15 cellular contexts compared by ENCODE assay signal in the genomic region with DNA sequence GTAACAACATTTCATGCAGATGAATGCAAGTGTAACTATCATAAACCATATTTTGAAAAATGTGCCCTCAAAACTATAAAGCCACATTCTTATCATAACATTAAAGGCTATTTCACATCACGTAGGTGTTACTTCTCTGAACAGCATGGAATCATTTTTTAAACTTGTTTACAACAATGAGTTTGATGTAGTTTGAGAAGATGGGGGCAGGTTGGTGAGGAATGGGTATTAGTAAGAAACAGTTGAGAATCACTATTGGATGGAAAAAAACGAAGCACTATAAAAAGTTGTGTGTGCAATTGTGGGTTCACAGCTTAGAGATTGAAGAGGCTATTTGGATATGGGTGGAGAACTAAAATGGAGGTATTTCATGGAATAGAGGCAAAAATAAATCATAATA.
DNase-seq lines count a peak whose midpoint lies in the region; ATAC-seq and TF ChIP-seq lines count a peak whose summit lies in the region.
"Had no signal": no experiment of that assay in that cellular context is flagged by ENCODE, and none has a peak within 500 bp of the region (broad histone marks: within the 10 kb centered on the region; RNA-seq: fewer than 3 reads in every experiment).

No MANE protein-coding gene starts in this region.

- peak overlapping the region; percentile 88 for H3K27ac Mint-ChIP-seq in activated CD8-positive, alpha-beta T cell treated with anti-CD3 and anti-CD28 coated beads for 36 hours
- no peak overlapping the region for H3K27ac Mint-ChIP-seq in activated CD8-positive, alpha-beta T cell treated with anti-CD3 and anti-CD28 coated beads, Interleukin-2, amount 10 ng/mL, durations not matched to agents 7 days and 5 days
- peak overlapping the region in 6 of 7 donors; percentile 4 to 92 (median 42) for H3K27ac Mint-ChIP-seq in CD4-positive, alpha-beta memory T cell
- peak overlapping the region; percentile 86 for H3K27ac Mint-ChIP-seq in activated naive CD8-positive, alpha-beta T cell treated with anti-CD3 and anti-CD28 coated beads, Interleukin-2, amount 50 U/mL, for 24 hours

- H3K9ac ChIP-seq in OCI-LY3 (ENCODE audit: low read length) = 0 out of 2 replicates have a peak overlapping the region, but pooled peaks have one; percentile 2

- no peaks in the 10 kb centered on the region for H3K9me3 ChIP-seq in CD4-positive, alpha-beta memory T cell (ENCODE audit: control insufficient read depth in 1 of 2, low read length in 2 of 2)
- no peaks in the 10 kb centered on the region for H3K9me3 ChIP-seq in OCI-LY3 (ENCODE audit: insufficient read depth, low read length)

- peak overlapping the region; percentile 64 for H3K4me2 ChIP-seq in OCI-LY3 (ENCODE audit: low read length)

- H2AFZ ChIP-seq in OCI-LY3 (ENCODE audit: low read depth, low read length) = no peak overlapping the region

- peaks cover 24% of the 10 kb centered on the region for H3K36me3 Mint-ChIP-seq in activated CD8-positive, alpha-beta T cell treated with anti-CD3 and anti-CD28 coated beads for 36 hours (ENCODE audit: low read depth)
- H3K36me3 Mint-ChIP-seq in activated CD8-positive, alpha-beta T cell treated with anti-CD3 and anti-CD28 coated beads, Interleukin-2, amount 10 ng/mL, durations not matched to agents 7 days and 5 days (ENCODE audit: low read depth) = peaks cover 32% of the 10 kb centered on the region
- H3K36me3 Mint-ChIP-seq in CD4-positive, alpha-beta memory T cell = peaks cover 42 to 45% of the 10 kb centered on the region in 2 donors
- peaks cover 23% of the 10 kb centered on the region for H3K36me3 Mint-ChIP-seq in activated naive CD8-positive, alpha-beta T cell treated with anti-CD3 and anti-CD28 coated beads, Interleukin-2, amount 50 U/mL, for 24 hours (ENCODE audit: low read depth)

- ATAC-seq in activated CD8-positive, alpha-beta T cell treated with anti-CD3 and anti-CD28 coated beads for 36 hours = peak; percentile 67
- ATAC-seq in activated CD8-positive, alpha-beta T cell treated with anti-CD3 and anti-CD28 coated beads, Interleukin-2, amount 10 ng/mL, durations not matched to agents 7 days and 5 days = no peak
- ATAC-seq in activated naive CD8-positive, alpha-beta T cell treated with anti-CD3 and anti-CD28 coated beads, Interleukin-2, amount 50 U/mL, for 24 hours = peak; percentile 23
- no peak for ATAC-seq in HG03175 (IDR thresholded peaks at IDR 0.05; ENCODE audit: unreplicated experiment)

- H3K4me1 Mint-ChIP-seq in activated CD8-positive, alpha-beta T cell treated with anti-CD3 and anti-CD28 coated beads for 36 hours (ENCODE audit: low read depth) = peaks cover 60% of the 10 kb centered on the region
- no peaks in the 10 kb centered on the region for H3K4me1 Mint-ChIP-seq in activated CD8-positive, alpha-beta T cell treated with anti-CD3 and anti-CD28 coated beads, Interleukin-2, amount 10 ng/mL, durations not matched to agents 7 days and 5 days (ENCODE audit: low read depth)
- peaks cover 7 to 31% (median 28%) of the 10 kb centered on the region in 4 donors for H3K4me1 Mint-ChIP-seq in CD4-positive, alpha-beta memory T cell
- peaks cover 55% of the 10 kb centered on the region for H3K4me1 Mint-ChIP-seq in activated naive CD8-positive, alpha-beta T cell treated with anti-CD3 and anti-CD28 coated beads, Interleukin-2, amount 50 U/mL, for 24 hours

- intact Hi-C loops in activated CD8-positive, alpha-beta T cell treated with anti-CD3 and anti-CD28 coated beads for 36 hours (cut with micrococcal nuclease) = no loop called here
- intact Hi-C loops in CD4-positive, alpha-beta memory T cell (cut with micrococcal nuclease) = no loop called here

- no peaks in the 10 kb centered on the region for H3K27me3 Mint-ChIP-seq in activated CD8-positive, alpha-beta T cell treated with anti-CD3 and anti-CD28 coated beads for 36 hours
- H3K27me3 Mint-ChIP-seq in activated CD8-positive, alpha-beta T cell treated with anti-CD3 and anti-CD28 coated beads, Interleukin-2, amount 10 ng/mL, durations not matched to agents 7 days and 5 days (ENCODE audit: low read depth) = no peaks in the 10 kb centered on the region
- H3K27me3 Mint-ChIP-seq in CD4-positive, alpha-beta memory T cell = no peaks in the 10 kb centered on the region
- no peaks in the 10 kb centered on the region for H3K27me3 Mint-ChIP-seq in activated naive CD8-positive, alpha-beta T cell treated with anti-CD3 and anti-CD28 coated beads, Interleukin-2, amount 50 U/mL, for 24 hours

- POLR2A ChIA-PET in activated CD8-positive, alpha-beta T cell treated with anti-CD3 and anti-CD28 coated beads for 36 hours (lab: Charles Lee) = no interaction called here
- POLR2A ChIA-PET in activated CD8-positive, alpha-beta T cell treated with anti-CD3 and anti-CD28 coated beads, Interleukin-2, amount 10 ng/mL, durations not matched to agents 7 days and 5 days (lab: Charles Lee) = no interaction called here
- POLR2A ChIA-PET in CD4-positive, alpha-beta memory T cell (lab: Charles Lee; ENCODE audit: partially characterized antibody) = interaction anchor here (0.9 kb wide), 1 partner anchor 18 kb away, joined by 3 read pairs; no protein-coding TSS in a partner anchor

- peaks cover 9% of the 10 kb centered on the region for H3K36me3 ChIP-seq in CD4-positive, alpha-beta memory T cell (ENCODE audit: insufficient read depth, low read length)
- H3K36me3 ChIP-seq in OCI-LY3 (replicated peaks; ENCODE audit: low read depth, low read length) = peaks cover 9% of the 10 kb centered on the region

- peaks cover 3% of the 10 kb centered on the region for H3K9me3 Mint-ChIP-seq in activated CD8-positive, alpha-beta T cell treated with anti-CD3 and anti-CD28 coated beads for 36 hours
- H3K9me3 Mint-ChIP-seq in activated CD8-positive, alpha-beta T cell treated with anti-CD3 and anti-CD28 coated beads, Interleukin-2, amount 10 ng/mL, durations not matched to agents 7 days and 5 days (ENCODE audit: insufficient read depth) = no peaks in the 10 kb centered on the region
- H3K9me3 Mint-ChIP-seq in CD4-positive, alpha-beta memory T cell = peaks cover 0 to 2% (median 0%) of the 10 kb centered on the region in 8 donors
- peaks cover 6% of the 10 kb centered on the region for H3K9me3 Mint-ChIP-seq in activated naive CD8-positive, alpha-beta T cell treated with anti-CD3 and anti-CD28 coated beads, Interleukin-2, amount 50 U/mL, for 24 hours

- no peaks in the 10 kb centered on the region for H4K20me1 ChIP-seq in OCI-LY3 (ENCODE audit: insufficient read depth, low read length)

- no peak overlapping the region for H3K4me3 Mint-ChIP-seq in activated CD8-positive, alpha-beta T cell treated with anti-CD3 and anti-CD28 coated beads for 36 hours
- no peak overlapping the region for H3K4me3 Mint-ChIP-seq in activated CD8-positive, alpha-beta T cell treated with anti-CD3 and anti-CD28 coated beads, Interleukin-2, amount 10 ng/mL, durations not matched to agents 7 days and 5 days
- no peak overlapping the region for H3K4me3 Mint-ChIP-seq in CD4-positive, alpha-beta memory T cell
- no peak overlapping the region for H3K4me3 Mint-ChIP-seq in activated naive CD8-positive, alpha-beta T cell treated with anti-CD3 and anti-CD28 coated beads, Interleukin-2, amount 50 U/mL, for 24 hours

- H3K27me3 ChIP-seq in CD4-positive, alpha-beta memory T cell (ENCODE audit: insufficient read depth, low read length) = no peaks in the 10 kb centered on the region
- no peaks in the 10 kb centered on the region for H3K27me3 ChIP-seq in OCI-LY3 (ENCODE audit: low read depth, low read length)

- CTCF ChIA-PET in activated CD8-positive, alpha-beta T cell treated with anti-CD3 and anti-CD28 coated beads for 36 hours (lab: Charles Lee) = no interaction called here
- CTCF ChIA-PET in activated CD8-positive, alpha-beta T cell treated with anti-CD3 and anti-CD28 coated beads, Interleukin-2, amount 10 ng/mL, durations not matched to agents 7 days and 5 days (lab: Charles Lee) = interaction anchor here (0.8 kb wide), 1 partner anchor 105 kb away, joined by 3 read pairs; no protein-coding TSS in a partner anchor
- CTCF ChIA-PET in CD4-positive, alpha-beta memory T cell (lab: Charles Lee; ENCODE audit: partially characterized antibody) = interaction anchor here (1.9 kb wide), 1 partner anchor 13 kb away, joined by 4 read pairs; no protein-coding TSS in a partner anchor

- H3K4me1 ChIP-seq in CD4-positive, alpha-beta memory T cell (ENCODE audit: insufficient read depth, low read length) = no peaks in the 10 kb centered on the region
- peaks cover 63% of the 10 kb centered on the region for H3K4me1 ChIP-seq in OCI-LY3 (ENCODE audit: low read length)

- no peak for TF ChIP-seq CTCF in activated CD8-positive, alpha-beta T cell treated with anti-CD3 and anti-CD28 coated beads for 36 hours (IDR thresholded peaks at IDR 0.05)
- no peak for TF ChIP-seq CTCF in OCI-LY3 (IDR thresholded peaks at IDR 0.05; ENCODE audit: low read depth, low read length)

- no peak overlapping the region for H3K4me3 ChIP-seq in CD4-positive, alpha-beta memory T cell (ENCODE audit: low read length in 2 of 2)
- peak overlapping the region; percentile 3 for H3K4me3 ChIP-seq in OCI-LY3 (ENCODE audit: low read length)

- H3K27ac ChIP-seq in CD4-positive, alpha-beta memory T cell (ENCODE audit: low read depth, low read length) = no peak overlapping the region
- H3K27ac ChIP-seq in OCI-LY3 (ENCODE audit: low read length) = peak overlapping the region; percentile 72
- H3K27ac ChIP-seq: C4-2B, RWPE1 had no signal

- no peaks in the 10 kb centered on the region for H3K79me2 ChIP-seq in OCI-LY3 (ENCODE audit: low read length)

- no peak for DNase-seq in activated CD8-positive, alpha-beta T cell treated with anti-CD3 and anti-CD28 coated beads for 36 hours
- no peak for DNase-seq in activated CD8-positive, alpha-beta T cell treated with anti-CD3 and anti-CD28 coated beads, Interleukin-2, amount 10 ng/mL, durations not matched to agents 7 days and 5 days
- no peak for DNase-seq in CD4-positive, alpha-beta memory T cell
- no peak for DNase-seq in activated naive CD8-positive, alpha-beta T cell treated with anti-CD3 and anti-CD28 coated beads, Interleukin-2, amount 50 U/mL, for 24 hours
- no peak for DNase-seq in NK-92 treated with Interleukin-12 subunit alpha and Interleukin-12 subunit beta, amount 100 ng/mL, for 24 hours (lab: John Stamatoyannopoulos, UW)
- DNase-seq in hippocampal formation (lab: John Stamatoyannopoulos, UW) = no peak
- DNase-seq: DND-41, GDM1, NCI-H146, NCI-H2227 treated with DMSO at 0.1 percent for 48 hours, NCI-H524 treated with DMSO at 0.1 percent for 48 hours had no signal

Comparison
In these comparisons a context has a peak if more than half of its experiments do, and no peak if none do; other contexts are left out.
1. ATAC-seq: peak in activated CD8-positive, alpha-beta T cell treated with anti-CD3 and anti-CD28 coated beads for 36 hours (single experiment) and activated naive CD8-positive, alpha-beta T cell treated with anti-CD3 and anti-CD28 coated beads, Interleukin-2, amount 50 U/mL, for 24 hours (single experiment); none in activated CD8-positive, alpha-beta T cell treated with anti-CD3 and anti-CD28 coated beads, Interleukin-2, amount 10 ng/mL, durations not matched to agents 7 days and 5 days (single experiment) and HG03175 (single experiment).